In the genomic region with DNA sequence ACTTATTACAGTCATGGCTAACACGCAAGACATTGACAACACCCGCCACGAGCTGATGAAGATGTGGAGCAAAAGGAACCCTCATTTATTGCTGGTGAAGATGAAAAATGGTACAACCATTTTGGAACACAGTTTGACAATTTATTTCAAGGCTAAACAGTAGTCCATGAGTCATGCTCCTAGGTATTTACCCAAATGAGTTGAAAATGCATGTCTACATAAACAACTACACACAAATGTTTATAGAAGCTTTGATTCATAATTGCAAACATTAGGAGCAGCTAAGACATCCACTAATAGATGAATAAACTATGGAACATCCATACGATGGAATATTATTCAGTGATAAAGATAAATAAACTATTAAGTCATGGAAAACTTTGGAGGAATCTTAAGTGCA, we compare ENCODE assay signal across 17 cellular contexts.
"Had no signal": no experiment of that assay in that cellular context is flagged by ENCODE, and none has a peak within 500 bp of the region (broad histone marks: within the 10 kb centered on the region; RNA-seq: fewer than 3 reads in every experiment).

No MANE protein-coding gene starts in this region.

- H3K4me3 ChIP-seq: SJCRH30 had no signal

- DNase-seq: IMR-90, Karpas-422, KG1, MV-4-11, NCI-H1048, NCI-H1105, NCI-H1417, NCI-H1436 treated with DMSO at 0.1 percent for 48 hours, NCI-H1694, NCI-H187 treated with DMSO at 0.1 percent for 48 hours, NCI-H2029 treated with DMSO at 0.1 percent for 48 hours, NCI-H2227 treated with DMSO at 0.1 percent for 48 hours, NCI-H524, NCI-H526 treated with DMSO at 0.1 percent for 48 hours, NCI-H748 treated with DMSO at 0.1 percent for 48 hours, SHP77 treated with DMSO at 0.1 percent for 48 hours, SJCRH30 had no signal
